ENCODE assay signal across 23 cellular contexts in genomic region chr3:14277557-14277956, GRCh38.
"Had no signal": no experiment of that assay in that cellular context is flagged by ENCODE, and none has a peak within 500 bp of the region (broad histone marks: within the 10 kb centered on the region; RNA-seq: fewer than 3 reads in every experiment).

No MANE protein-coding gene starts in this region.

- H3K4me3 Mint-ChIP-seq: activated B cell treated with CpG ODN at 0.5 μM for 24 hours; activated T-cell treated with anti-CD3 and anti-CD28 coated beads, Interleukin-2, amount 50 U/mL, for 72 hours; central memory CD8-positive, alpha-beta T cell; dendritic cell treated with granulocyte-macrophage colony-stimulating factor and Interleukin-4, amounts not matched to agents 40 ng/mL and 50 ng/mL, for 4 days; T-helper 17 cell had no signal

- H3K36me3 Mint-ChIP-seq: activated naive CD4-positive, alpha-beta T cell treated with anti-CD3 and anti-CD28 coated beads, Interleukin-2, amount 50 U/mL, for 72 hours had no signal

- H3K4me1 Mint-ChIP-seq: activated B cell treated with CpG ODN at 0.5 μM for 24 hours; central memory CD8-positive, alpha-beta T cell had no signal

- H3K9me3 Mint-ChIP-seq: activated B cell treated with CpG ODN at 0.5 μM for 24 hours; activated naive CD4-positive, alpha-beta T cell treated with anti-CD3 and anti-CD28 coated beads, Interleukin-2, amount 50 U/mL, for 72 hours; activated T-cell treated with anti-CD3 and anti-CD28 coated beads, Interleukin-2, amount 50 U/mL, for 72 hours; central memory CD8-positive, alpha-beta T cell; dendritic cell treated with granulocyte-macrophage colony-stimulating factor and Interleukin-4, amounts not matched to agents 40 ng/mL and 50 ng/mL, for 4 days had no signal

- ATAC-seq: activated naive CD4-positive, alpha-beta T cell treated with anti-CD3 and anti-CD28 coated beads, Interleukin-2, amount 50 U/mL, for 72 hours; activated T-cell treated with anti-CD3 and anti-CD28 coated beads, Interleukin-2, amount 50 U/mL, for 72 hours; foreskin keratinocyte; heart right ventricle; left lung; lower lobe of right lung; right cardiac atrium; T-helper 17 cell had no signal

- DNase-seq: activated B cell treated with CpG ODN at 0.5 μM for 24 hours; activated CD4-positive, alpha-beta T cell treated with anti-CD3 and anti-CD28 coated beads, Interleukin-2, amount 50 U/mL, for 1 hour; activated naive CD4-positive, alpha-beta T cell; activated T-cell treated with anti-CD3 and anti-CD28 coated beads for 4 hours; activated T-cell treated with anti-CD3 and anti-CD28 coated beads, Interleukin-2, amount 50 U/mL, for 72 hours; foreskin keratinocyte; heart right ventricle; kidney glomerular epithelial cell; left lung; lower lobe of right lung; occipital lobe; right cardiac atrium; stimulated activated CD4-positive, alpha-beta T cell treated with anti-CD3 and anti-CD28 coated beads, Interleukin-15, amount 100 ng/mL, for 24 hours; stimulated activated CD4-positive, alpha-beta T cell treated with anti-CD3 and anti-CD28 coated beads, Interleukin-2, amount 100 ng/mL, for 24 hours; stimulated activated naive CD4-positive, alpha-beta T cell treated with Interleukin-2 at 50 U/mL for 16 hours; T-helper 17 cell; T1000; testis; transverse colon; uterus had no signal

- H3K27ac Mint-ChIP-seq: activated B cell treated with CpG ODN at 0.5 μM for 24 hours; activated naive CD4-positive, alpha-beta T cell treated with anti-CD3 and anti-CD28 coated beads, Interleukin-2, amount 50 U/mL, for 72 hours; activated T-cell treated with anti-CD3 and anti-CD28 coated beads, Interleukin-2, amount 50 U/mL, for 72 hours; dendritic cell treated with granulocyte-macrophage colony-stimulating factor and Interleukin-4, amounts not matched to agents 40 ng/mL and 50 ng/mL, for 4 days; T-helper 17 cell had no signal
